Comparison of ENCODE assay signal across 4 cellular contexts in the genomic region with DNA sequence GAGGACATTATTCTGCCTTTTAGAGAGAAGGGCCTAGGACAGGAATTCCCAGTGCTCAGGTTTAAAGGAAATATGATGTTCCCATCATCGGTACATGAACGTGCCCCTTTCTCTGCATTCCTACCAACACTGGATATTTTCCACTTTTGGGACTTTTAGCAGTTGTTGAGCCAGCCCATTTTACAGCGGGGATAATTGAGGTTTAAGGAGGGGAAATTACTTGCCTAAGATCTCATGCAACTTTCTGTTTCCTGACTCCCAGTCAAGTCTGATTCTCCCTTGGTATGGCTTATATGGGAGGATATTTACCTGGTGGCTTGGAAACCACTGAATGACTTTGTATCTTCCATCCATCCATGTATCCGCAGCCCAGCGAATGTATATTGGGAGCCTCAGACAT. TPM values are rescaled to one million over a fixed set of nuclear protein-coding genes. Genes with fewer than 3 reads are reported as not detected.
"Had no signal": no experiment of that assay in that cellular context is flagged by ENCODE, and none has a peak within 500 bp of the region (broad histone marks: within the 10 kb centered on the region; RNA-seq: fewer than 3 reads in every experiment).

No MANE protein-coding gene starts in this region.

RNA-seq across cellular contexts. Expression of a gene that starts 3.1 kb away (rescaled TPM):
- total RNA-seq: cerebellum, dermis microvascular lymphatic vessel endothelial cell, left cardiac atrium, SK-MEL-5 had no signal
